ENCODE assay signal across 9 cellular contexts in the genomic region with DNA sequence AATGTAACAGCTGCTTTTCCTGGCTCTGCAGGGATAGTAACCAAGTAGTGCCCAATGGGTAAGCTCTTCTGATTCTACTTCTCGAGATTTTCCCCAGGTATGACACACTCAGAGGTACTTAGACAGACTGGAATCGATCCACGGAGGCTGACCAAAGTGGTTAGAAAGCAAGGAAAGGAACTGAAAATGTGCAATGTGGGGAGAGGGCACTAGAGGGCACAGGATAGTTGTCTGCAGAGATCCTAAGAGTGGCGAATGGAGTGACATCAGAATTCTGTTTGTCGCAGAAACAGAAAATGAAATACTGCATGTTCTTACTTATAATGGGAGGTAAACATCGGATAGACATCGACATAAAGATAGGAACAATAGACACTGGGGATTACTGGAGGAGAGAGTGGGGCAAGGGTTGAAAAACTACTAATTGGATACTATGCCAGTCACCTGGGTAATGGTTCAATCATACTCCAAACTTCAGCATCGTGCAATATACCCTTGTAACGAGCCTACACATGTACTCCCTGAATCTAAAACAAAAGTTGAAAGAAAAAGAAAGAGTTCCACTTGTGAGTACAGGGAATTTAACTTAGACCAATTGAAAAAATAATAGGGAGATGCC. TPM values are rescaled to one million over a fixed set of nuclear protein-coding genes. Genes with fewer than 3 reads are reported as not detected.
DNase-seq lines count a peak whose midpoint lies in the region; ATAC-seq, FAIRE-seq and TF ChIP-seq lines count a peak whose summit lies in the region.
"Had no signal": no experiment of that assay in that cellular context is flagged by ENCODE, and none has a peak within 500 bp of the region (broad histone marks: within the 10 kb centered on the region; RNA-seq: fewer than 3 reads in every experiment).

No MANE protein-coding gene starts in this region.

- H3K36me3 ChIP-seq in endodermal cell (ENCODE audit: control insufficient read depth, insufficient read depth, low read length) (no peaks in the 10 kb centered on the region), stomach (no peaks in the 10 kb centered on the region)

- peak; percentile 74 for TF ChIP-seq CTCF in endodermal cell (conservative IDR thresholded peaks at IDR 0.05)
- TF ChIP-seq CTCF in stomach (IDR thresholded peaks at IDR 0.05) = no peak

- no peak for FAIRE-seq in GM12892 (lab: Jason Lieb, UNC)

- H3K4me3 Mint-ChIP-seq in endodermal cell = no peak overlapping the region
- no peak overlapping the region for H3K4me3 Mint-ChIP-seq in activated T-helper 2 cell treated with anti-CD3 and anti-CD28 coated beads, Interferon-gamma antibody, Interleukin-2, Interleukin-4, amounts not matched to agents 10 μg/mL and 5 μg/mL and 100 μg/mL, durations not matched to agents 14 hours and 24 hours and 36 hours (ENCODE audit: low read depth)

- no peak overlapping the region for H3K27ac ChIP-seq in endodermal cell (ENCODE audit: low read depth, low read length)
- H3K27ac ChIP-seq in stomach = no peak overlapping the region

- H3K27ac Mint-ChIP-seq in endodermal cell = no peak overlapping the region
- H3K27ac Mint-ChIP-seq in activated T-helper 2 cell treated with anti-CD3 and anti-CD28 coated beads, Interferon-gamma antibody, Interleukin-2, Interleukin-4, amounts not matched to agents 10 μg/mL and 5 μg/mL and 100 μg/mL, durations not matched to agents 14 hours and 24 hours and 36 hours = no peak overlapping the region
- H3K27ac Mint-ChIP-seq: IgD-negative memory B cell had no signal

- TF ChIP-seq POLR2A in GM12892 (IDR thresholded peaks at IDR 0.05; ENCODE audit: low read depth, low read length) = no peak
- TF ChIP-seq POLR2A in stomach (IDR thresholded peaks at IDR 0.05) = no peak

- DNase-seq in AG20443 (ENCODE audit: low spot score) = peak; percentile 46
- DNase-seq in GM12892 (ENCODE audit: insufficient read length) = peak; percentile 7
- DNase-seq in OCI-M1 (lab: John Stamatoyannopoulos, UW) = peak; percentile 79
- DNase-seq in endodermal cell = peak; percentile 77
- peak in 34 of 56 donors; percentile 3 to 71 (median 32) for DNase-seq in nucleus accumbens (lab: John Stamatoyannopoulos, UW)
- no peak for DNase-seq in activated T-helper 2 cell treated with anti-CD3 and anti-CD28 coated beads, Interferon-gamma antibody, Interleukin-2, Interleukin-4, amounts not matched to agents 10 μg/mL and 5 μg/mL and 100 μg/mL, durations not matched to agents 14 hours and 24 hours and 36 hours (ENCODE audit: low spot score)
- DNase-seq in stomach = no peak

- H3K4me3 ChIP-seq in endodermal cell (ENCODE audit: low read length) (no peak overlapping the region), stomach (no peak overlapping the region)

- H3K9me3 ChIP-seq in endodermal cell (ENCODE audit: control insufficient read depth, low read length) (no peaks in the 10 kb centered on the region), stomach (no peaks in the 10 kb centered on the region)

- ATAC-seq in HG03025 (IDR thresholded peaks at IDR 0.05; ENCODE audit: low FRiP score, unreplicated experiment) = peak; percentile 57

- TF ChIP-seq EP300 in stomach (IDR thresholded peaks at IDR 0.05) = no peak

- no peaks in the 10 kb centered on the region for H3K27me3 ChIP-seq in endodermal cell (ENCODE audit: control insufficient read depth, insufficient read depth, low read length, poor library complexity, severe bottlenecking)
- no peaks in the 10 kb centered on the region for H3K27me3 ChIP-seq in stomach

- peaks cover 4% of the 10 kb centered on the region for H3K4me1 Mint-ChIP-seq in endodermal cell
- no peaks in the 10 kb centered on the region for H3K4me1 Mint-ChIP-seq in activated T-helper 2 cell treated with anti-CD3 and anti-CD28 coated beads, Interferon-gamma antibody, Interleukin-2, Interleukin-4, amounts not matched to agents 10 μg/mL and 5 μg/mL and 100 μg/mL, durations not matched to agents 14 hours and 24 hours and 36 hours (ENCODE audit: low read depth)

- H3K27me3 Mint-ChIP-seq in endodermal cell (ENCODE audit: insufficient read depth) = no peaks in the 10 kb centered on the region
- no peaks in the 10 kb centered on the region for H3K27me3 Mint-ChIP-seq in activated T-helper 2 cell treated with anti-CD3 and anti-CD28 coated beads, Interferon-gamma antibody, Interleukin-2, Interleukin-4, amounts not matched to agents 10 μg/mL and 5 μg/mL and 100 μg/mL, durations not matched to agents 14 hours and 24 hours and 36 hours (ENCODE audit: low read depth)

- 64 to 65% methylated on average over 7 to 9 of the region's 9 CpGs for WGBS in endodermal cell (ENCODE audit: insufficient coverage in 1 of 2, insufficient read length in 1 of 2), 2 experiments
- WGBS in stomach, 5 donors = 54 to 61% (median 57%) methylated on average over 9 of the region's 9 CpGs

- H3K9ac ChIP-seq in endodermal cell (ENCODE audit: extremely low read depth, low read length, poor library complexity, severe bottlenecking) = no peak overlapping the region

- H3K4me1 ChIP-seq in endodermal cell (ENCODE audit: control insufficient read depth, insufficient read depth, low read length) (no peaks in the 10 kb centered on the region), stomach (peaks cover 7 to 16% (median 10%) of the 10 kb centered on the region in 4 donors)

- no peaks in the 10 kb centered on the region for H3K9me3 Mint-ChIP-seq in endodermal cell
- H3K9me3 Mint-ChIP-seq in activated T-helper 2 cell treated with anti-CD3 and anti-CD28 coated beads, Interferon-gamma antibody, Interleukin-2, Interleukin-4, amounts not matched to agents 10 μg/mL and 5 μg/mL and 100 μg/mL, durations not matched to agents 14 hours and 24 hours and 36 hours = no peaks in the 10 kb centered on the region
- H3K9me3 Mint-ChIP-seq: IgD-negative memory B cell had no signal

- intact Hi-C loops in activated T-helper 2 cell treated with anti-CD3 and anti-CD28 coated beads, Interferon-gamma antibody, Interleukin-2, Interleukin-4, amounts not matched to agents 10 μg/mL and 5 μg/mL and 100 μg/mL, durations not matched to agents 14 hours and 24 hours and 36 hours (cut with micrococcal nuclease) = loop anchor here (1.0 kb wide), 1 partner anchor 44 kb away; no protein-coding TSS in a partner anchor
- intact Hi-C loops in stomach (cut with DNase I; ENCODE audit: low total_unique reads) = no loop called here

- H3K36me3 Mint-ChIP-seq in endodermal cell (ENCODE audit: low read depth) = no peaks in the 10 kb centered on the region
- H3K36me3 Mint-ChIP-seq in activated T-helper 2 cell treated with anti-CD3 and anti-CD28 coated beads, Interferon-gamma antibody, Interleukin-2, Interleukin-4, amounts not matched to agents 10 μg/mL and 5 μg/mL and 100 μg/mL, durations not matched to agents 14 hours and 24 hours and 36 hours (ENCODE audit: low read depth) = no peaks in the 10 kb centered on the region
- H3K36me3 Mint-ChIP-seq: IgD-negative memory B cell had no signal

RNA-seq across cellular contexts. Expression of a gene that starts 23.3 kb away (rescaled TPM):
- not detected for polyA plus RNA-seq in GM12892 (2012; ENCODE audit: missing spikeins)
- total RNA-seq in endodermal cell (under 1 TPM; 0.29 to 0.37 TPM), stomach (10 to 100 TPM in 1 of 5 donors, 1 to 10 TPM in 4; 1.0 to 13.6 (median 3.5) TPM)
- polyA plus RNA-seq in endodermal cell (2013, experiment 1 of 2) = 0.53 TPM
- 0.46 TPM for polyA plus RNA-seq in endodermal cell (2013, experiment 2 of 2)
- 0.11 and 0.16 TPM in 2 replicates for total RNA-seq in activated T-helper 2 cell treated with anti-CD3 and anti-CD28 coated beads, Interferon-gamma antibody, Interleukin-2, Interleukin-4, amounts not matched to agents 10 μg/mL and 5 μg/mL and 100 μg/mL, durations not matched to agents 14 hours and 24 hours and 36 hours
- polyA plus RNA-seq in stomach = 1 to 10 TPM in 2 of 3 donors, not detected in 1; 2.7 to 7.3 TPM

Comparison
In these comparisons a context has a peak if more than half of its experiments do, and no peak if none do; other contexts are left out.
1. DNase-seq: peak in AG20443 (single experiment), GM12892 (single experiment), OCI-M1 (single experiment), endodermal cell (single experiment) and nucleus accumbens (34 of 56); none in activated T-helper 2 cell treated with anti-CD3 and anti-CD28 coated beads, Interferon-gamma antibody, Interleukin-2, Interleukin-4, amounts not matched to agents 10 μg/mL and 5 μg/mL and 100 μg/mL, durations not matched to agents 14 hours and 24 hours and 36 hours (single experiment) and stomach (single experiment).